Comparison of ENCODE assay signal across 16 cellular contexts in the genomic region with DNA sequence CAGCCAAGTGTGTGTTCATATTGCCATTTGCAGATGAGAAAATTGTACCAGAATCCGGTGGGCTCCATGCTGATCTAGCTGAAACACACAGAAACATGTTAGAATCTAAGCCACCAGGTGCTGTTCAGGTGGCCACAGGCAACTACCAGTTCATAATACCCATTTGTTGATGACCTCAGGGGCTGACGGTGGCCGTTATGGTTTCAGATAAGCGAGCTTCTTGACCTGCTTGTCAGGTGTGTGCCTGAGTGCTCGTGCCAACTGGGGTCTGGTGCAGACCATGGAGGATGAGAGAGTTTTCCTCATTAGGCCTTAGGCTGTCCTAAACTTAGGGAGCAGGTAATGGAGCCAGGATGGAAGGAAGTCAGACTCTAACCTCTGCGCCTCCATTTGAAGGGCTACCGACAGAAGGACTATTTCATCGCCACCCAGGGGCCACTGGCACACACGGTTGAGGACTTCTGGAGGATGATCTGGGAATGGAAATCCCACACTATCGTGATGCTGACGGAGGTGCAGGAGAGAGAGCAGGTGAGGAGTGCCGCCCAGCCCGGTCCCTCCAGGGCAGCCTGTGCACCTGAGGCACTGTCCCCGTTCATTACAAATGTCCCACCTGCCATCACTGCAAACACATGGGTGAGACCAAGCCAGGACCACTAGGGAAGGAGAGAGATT. TPM values are rescaled to one million over a fixed set of nuclear protein-coding genes. Genes with fewer than 3 reads are reported as not detected.
DNase-seq lines count a peak whose midpoint lies in the region; ATAC-seq lines count a peak whose summit lies in the region.
"Had no signal": no experiment of that assay in that cellular context is flagged by ENCODE, and none has a peak within 500 bp of the region (broad histone marks: within the 10 kb centered on the region; RNA-seq: fewer than 3 reads in every experiment).

No MANE protein-coding gene starts in this region.

- peak overlapping the region in 4 of 11 experiments; percentile 4 to 17 (median 12); a peak in 4 of 22 replicates for H3K27ac ChIP-seq in BLaER1 treated with 17β-estradiol and CSF1 and Interleukin-3, amounts not matched to agents 10 nM and 100 nM
- H3K27ac ChIP-seq: C4-2B had no signal

- H3K4me3 Mint-ChIP-seq in T-helper 17 cell = no peak overlapping the region
- no peak overlapping the region for H3K4me3 Mint-ChIP-seq in stimulated activated effector memory CD8-positive, alpha-beta T cell treated with anti-CD3 and anti-CD28 coated beads, Interleukin-12 subunit alpha, Interleukin-12 subunit beta, amount 100 ng/mL, for 72 hours

- H3K4me1 Mint-ChIP-seq in T-helper 17 cell = peaks cover 15% of the 10 kb centered on the region
- H3K4me1 Mint-ChIP-seq in stimulated activated effector memory CD8-positive, alpha-beta T cell treated with anti-CD3 and anti-CD28 coated beads, Interleukin-12 subunit alpha, Interleukin-12 subunit beta, amount 100 ng/mL, for 72 hours = peaks cover 7% of the 10 kb centered on the region

- H3K36me3 Mint-ChIP-seq in T-helper 17 cell (ENCODE audit: low read depth) = peaks cover 4% of the 10 kb centered on the region
- H3K36me3 Mint-ChIP-seq in stimulated activated effector memory CD8-positive, alpha-beta T cell treated with anti-CD3 and anti-CD28 coated beads, Interleukin-12 subunit alpha, Interleukin-12 subunit beta, amount 100 ng/mL, for 72 hours = peaks cover 100% of the 10 kb centered on the region

- H3K9ac ChIP-seq in BLaER1 treated with 17β-estradiol and CSF1 and Interleukin-3, amounts not matched to agents 10 nM and 100 nM = peak overlapping the region in 2 of 11 experiments; percentile 7 to 12; a peak in 1 of 22 replicates

- H3K4me1 ChIP-seq in BLaER1 treated with 17β-estradiol and CSF1 and Interleukin-3, amounts not matched to agents 10 nM and 100 nM = peaks cover 40 to 65% (median 50%) of the 10 kb centered on the region in 10 experiments

- H3K4me2 ChIP-seq in BLaER1 treated with 17β-estradiol and CSF1 and Interleukin-3, amounts not matched to agents 10 nM and 100 nM = peak overlapping the region in 10 of 11 experiments; percentile 3 to 62 (median 34); a peak in 19 of 22 replicates

- H3K9me3 ChIP-seq in BLaER1 treated with 17β-estradiol and CSF1 and Interleukin-3, amounts not matched to agents 10 nM and 100 nM (replicated peaks in 1 of 11) = no peaks in the 10 kb centered on the region
- H3K9me3 ChIP-seq in T-helper 17 cell (ENCODE audit: control insufficient read depth, low read length, poor library complexity, severe bottlenecking) = no peaks in the 10 kb centered on the region

- no peak overlapping the region for H3K4me3 ChIP-seq in BLaER1 treated with 17β-estradiol and CSF1 and Interleukin-3, amounts not matched to agents 10 nM and 100 nM
- H3K4me3 ChIP-seq: K562 had no signal

- H4K20me1 ChIP-seq in BLaER1 treated with 17β-estradiol and CSF1 and Interleukin-3, amounts not matched to agents 10 nM and 100 nM = peaks cover 23 to 98% (median 85%) of the 10 kb centered on the region in 11 experiments; a peak in 21 of 22 replicates

- peak overlapping the region; percentile 8 for H3K27ac Mint-ChIP-seq in T-helper 17 cell
- H3K27ac Mint-ChIP-seq in stimulated activated effector memory CD8-positive, alpha-beta T cell treated with anti-CD3 and anti-CD28 coated beads, Interleukin-12 subunit alpha, Interleukin-12 subunit beta, amount 100 ng/mL, for 72 hours = peak overlapping the region; percentile 37

- H3K36me3 ChIP-seq in BLaER1 treated with 17β-estradiol and CSF1 and Interleukin-3, amounts not matched to agents 10 nM and 100 nM = peaks cover 95 to 100% (median 99%) of the 10 kb centered on the region in 11 experiments

- no peak for ATAC-seq in T-helper 17 cell
- no peak for ATAC-seq in stimulated activated effector memory CD8-positive, alpha-beta T cell treated with anti-CD3 and anti-CD28 coated beads, Interleukin-12 subunit alpha, Interleukin-12 subunit beta, amount 100 ng/mL, for 72 hours
- no peak for ATAC-seq in GM19395 (IDR thresholded peaks at IDR 0.05; ENCODE audit: unreplicated experiment)
- ATAC-seq: K562 had no signal

- no peaks in the 10 kb centered on the region for H3K9me3 Mint-ChIP-seq in stimulated activated effector memory CD8-positive, alpha-beta T cell treated with anti-CD3 and anti-CD28 coated beads, Interleukin-12 subunit alpha, Interleukin-12 subunit beta, amount 100 ng/mL, for 72 hours

- DNase-seq in T-helper 17 cell (no peak), mesenteric fat pad (ENCODE audit: low spot score) (peak; percentile 69), anterior cingulate cortex (lab: John Stamatoyannopoulos, UW) (no peak)
- DNase-seq in stimulated activated effector memory CD8-positive, alpha-beta T cell treated with anti-CD3 and anti-CD28 coated beads, Interleukin-12 subunit alpha, Interleukin-12 subunit beta, amount 100 ng/mL, for 72 hours (ENCODE audit: low spot score in 2 of 2) = no peak
- no peak for DNase-seq in activated CD4-positive, alpha-beta T cell treated with anti-CD3 and anti-CD28 coated beads for 4 hours
- DNase-seq: DMS79 treated with DMSO at 0.1 percent for 48 hours, NCI-H1105 treated with DMSO at 0.1 percent for 48 hours, NCI-H1694 treated with DMSO at 0.1 percent for 48 hours, NCI-H2107, NCI-H510A, NCI-H774, SHP77 had no signal

- H3K27me3 Mint-ChIP-seq in T-helper 17 cell = no peaks in the 10 kb centered on the region

- H3K27me3 ChIP-seq in BLaER1 treated with 17β-estradiol and CSF1 and Interleukin-3, amounts not matched to agents 10 nM and 100 nM = no peaks in the 10 kb centered on the region

RNA-seq across cellular contexts. Expression of a gene that starts 53.1 kb away (rescaled TPM):
- total RNA-seq in T-helper 17 cell (1 to 10 TPM; 1.3 to 1.8 TPM), mesenteric fat pad (0.39 TPM)
